27 cellular contexts compared by ENCODE assay signal in genomic region chr7:94294471-94295131, GRCh38.
DNase-seq lines count a peak whose midpoint lies in the region; ATAC-seq and TF ChIP-seq lines count a peak whose summit lies in the region.
"Had no signal": no experiment of that assay in that cellular context is flagged by ENCODE, and none has a peak within 500 bp of the region (broad histone marks: within the 10 kb centered on the region; RNA-seq: fewer than 3 reads in every experiment).

No MANE protein-coding gene starts in this region.

- H3K9me3 ChIP-seq in adipocyte (ENCODE audit: control insufficient read depth, low read length) (no peaks in the 10 kb centered on the region), Karpas-422 (ENCODE audit: low read length) (no peaks in the 10 kb centered on the region), T-helper 17 cell (ENCODE audit: control insufficient read depth, low read length, poor library complexity, severe bottlenecking) (no peaks in the 10 kb centered on the region)
- H3K9me3 ChIP-seq: esophagus squamous epithelium, upper lobe of left lung had no signal

- H3K4me2 ChIP-seq in Karpas-422 (ENCODE audit: low read depth, low read length, poor library complexity, severe bottlenecking) = no peak overlapping the region

- H3K9me3 Mint-ChIP-seq in mesothelial cell of epicardium = no peaks in the 10 kb centered on the region
- H3K9me3 Mint-ChIP-seq: activated CD8-positive, alpha-beta T cell treated with anti-CD3 and anti-CD28 coated beads for 36 hours; activated T-cell treated with anti-CD3 and anti-CD28 coated beads, Interleukin-2, amount 50 U/mL, for 24 hours; endodermal cell; natural killer cell treated with Interleukin-12 subunit alpha and Interleukin-12 subunit beta and Interleukin-15 and Interleukin-18, amount 100 ng/mL, for 72 hours had no signal

- H3K4me1 Mint-ChIP-seq in mesothelial cell of epicardium = peaks cover 24% of the 10 kb centered on the region
- H3K4me1 Mint-ChIP-seq in T-helper 17 cell = no peaks in the 10 kb centered on the region
- H3K4me1 Mint-ChIP-seq: CD4-positive, CD25-positive, alpha-beta regulatory T cell had no signal

- H3K4me3 Mint-ChIP-seq in mesothelial cell of epicardium (no peak overlapping the region), T-helper 17 cell (no peak overlapping the region)
- H3K4me3 Mint-ChIP-seq: activated CD8-positive, alpha-beta T cell treated with anti-CD3 and anti-CD28 coated beads for 36 hours; activated T-cell treated with anti-CD3 and anti-CD28 coated beads, Interleukin-2, amount 50 U/mL, for 24 hours; CD4-positive, CD25-positive, alpha-beta regulatory T cell; endodermal cell; IgD-negative memory B cell; natural killer cell treated with Interleukin-12 subunit alpha and Interleukin-12 subunit beta and Interleukin-15 and Interleukin-18, amount 100 ng/mL, for 72 hours had no signal

- H4K20me1 ChIP-seq in Karpas-422 (ENCODE audit: insufficient read depth, low read depth, low read length) = no peaks in the 10 kb centered on the region

- peak; percentile 24 for DNase-seq in AG10803 (ENCODE audit: low read depth)
- peak; percentile 57 for DNase-seq in NCI-H2227 treated with DMSO at 0.1 percent for 48 hours (lab: John Stamatoyannopoulos, UW)
- DNase-seq in adipocyte (ENCODE audit: low read depth) = no peak
- DNase-seq in mesothelial cell of epicardium (ENCODE audit: low spot score in 2 of 2, unreplicated experiment in 2 of 2) = no peak
- DNase-seq in Karpas-422 = no peak
- no peak for DNase-seq in T-helper 17 cell
- DNase-seq in GF-D8 (lab: John Stamatoyannopoulos, UW) = no peak
- DNase-seq in NCI-H345 treated with DMSO at 0.1 percent for 48 hours (lab: John Stamatoyannopoulos, UW; ENCODE audit: unreplicated experiment) = no peak
- DNase-seq: activated CD4-positive, CD25-positive, alpha-beta regulatory T cell; activated CD8-positive, alpha-beta T cell treated with anti-CD3 and anti-CD28 coated beads for 36 hours; activated naive CD4-positive, alpha-beta T cell; activated T-cell treated with anti-CD3 and anti-CD28 coated beads, Interleukin-2, amount 50 U/mL, for 24 hours; CD4-positive, CD25-positive, alpha-beta regulatory T cell; endodermal cell; esophagus squamous epithelium; head of caudate nucleus; left colon; midbrain; MM.1S; NCI-H1930; NCI-H226; NCI-H774; posterior cingulate gyrus; T1000; upper lobe of left lung had no signal

- H3K4me3 ChIP-seq in AG10803 (ENCODE audit: low read length) (peak overlapping the region; percentile 46), adipocyte (ENCODE audit: low read length) (peak overlapping the region; percentile 77), Karpas-422 (ENCODE audit: low read length) (no peak overlapping the region)
- H3K4me3 ChIP-seq: esophagus squamous epithelium, upper lobe of left lung had no signal

- H3K4me1 ChIP-seq in adipocyte (ENCODE audit: control insufficient read depth, insufficient read depth, low read length) (peaks cover 63% of the 10 kb centered on the region), Karpas-422 (ENCODE audit: low read length) (no peaks in the 10 kb centered on the region)
- H3K4me1 ChIP-seq: upper lobe of left lung had no signal

- H3K36me3 ChIP-seq in adipocyte (ENCODE audit: control insufficient read depth, insufficient read depth, low read length, severe bottlenecking) (no peaks in the 10 kb centered on the region), Karpas-422 (ENCODE audit: insufficient read depth, low read length) (no peaks in the 10 kb centered on the region)
- H3K36me3 ChIP-seq: esophagus squamous epithelium, upper lobe of left lung had no signal

- H3K27me3 Mint-ChIP-seq in mesothelial cell of epicardium (ENCODE audit: low read depth) (no peaks in the 10 kb centered on the region), T-helper 17 cell (peaks cover 18% of the 10 kb centered on the region)
- H3K27me3 Mint-ChIP-seq: CD4-positive, CD25-positive, alpha-beta regulatory T cell had no signal

- H3K27ac ChIP-seq in Karpas-422 (ENCODE audit: low read length) = no peak overlapping the region
- H3K27ac ChIP-seq: esophagus squamous epithelium, upper lobe of left lung had no signal

- H2AFZ ChIP-seq in Karpas-422 (ENCODE audit: low read length) = no peak overlapping the region

- no peaks in the 10 kb centered on the region for H3K36me3 Mint-ChIP-seq in mesothelial cell of epicardium
- H3K36me3 Mint-ChIP-seq in T-helper 17 cell (ENCODE audit: low read depth) = no peaks in the 10 kb centered on the region
- H3K36me3 Mint-ChIP-seq: CD4-positive, CD25-positive, alpha-beta regulatory T cell; IgD-negative memory B cell; natural killer cell treated with Interleukin-12 subunit alpha and Interleukin-12 subunit beta and Interleukin-15 and Interleukin-18, amount 100 ng/mL, for 72 hours had no signal

- peak overlapping the region; percentile 95 for H3K9ac ChIP-seq in adipocyte (ENCODE audit: low read length)
- no peak overlapping the region for H3K9ac ChIP-seq in Karpas-422 (ENCODE audit: low read length)

- no peaks in the 10 kb centered on the region for H3K9me2 ChIP-seq in Karpas-422 (replicated peaks; ENCODE audit: insufficient read depth, low read length)

- ATAC-seq in T-helper 17 cell = no peak
- ATAC-seq: activated CD8-positive, alpha-beta T cell treated with anti-CD3 and anti-CD28 coated beads for 36 hours; left colon; natural killer cell treated with Interleukin-12 subunit alpha and Interleukin-12 subunit beta and Interleukin-15 and Interleukin-18, amount 100 ng/mL, for 72 hours had no signal

- no peaks in the 10 kb centered on the region for H3K79me2 ChIP-seq in Karpas-422 (ENCODE audit: low read length)

- H3K27ac Mint-ChIP-seq in mesothelial cell of epicardium (peak overlapping the region; percentile 7), T-helper 17 cell (no peak overlapping the region)
- H3K27ac Mint-ChIP-seq: activated CD8-positive, alpha-beta T cell treated with anti-CD3 and anti-CD28 coated beads for 36 hours; activated T-cell treated with anti-CD3 and anti-CD28 coated beads, Interleukin-2, amount 50 U/mL, for 24 hours; CD4-positive, CD25-positive, alpha-beta regulatory T cell; endodermal cell; IgD-negative memory B cell; natural killer cell treated with Interleukin-12 subunit alpha and Interleukin-12 subunit beta and Interleukin-15 and Interleukin-18, amount 100 ng/mL, for 72 hours had no signal

- TF ChIP-seq CTCF in AG10803 (conservative IDR thresholded peaks at IDR 0.05; ENCODE audit: low read length) (no peak), mesothelial cell of epicardium (IDR thresholded peaks at IDR 0.05; ENCODE audit: unreplicated experiment) (no peak)

- H3K27me3 ChIP-seq in adipocyte (replicated peaks; ENCODE audit: control insufficient read depth, insufficient read depth, low read length) (no peaks in the 10 kb centered on the region), Karpas-422 (ENCODE audit: low read length) (no peaks in the 10 kb centered on the region)
- H3K27me3 ChIP-seq: esophagus squamous epithelium, upper lobe of left lung had no signal

Comparison
In these comparisons a context has a peak if more than half of its experiments do, and no peak if none do; other contexts are left out.
1. DNase-seq: peak in AG10803 (single experiment) and NCI-H2227 treated with DMSO at 0.1 percent for 48 hours (single experiment); none in adipocyte (single experiment), mesothelial cell of epicardium (0 of 2), Karpas-422 (single experiment), T-helper 17 cell (0 of 3), GF-D8 (single experiment) and NCI-H345 treated with DMSO at 0.1 percent for 48 hours (single experiment).